ENCODE assay signal across 13 cellular contexts in genomic region chr15:78316211-78317077, GRCh38. TPM values are rescaled to one million over a fixed set of nuclear protein-coding genes. Genes with fewer than 3 reads are reported as not detected.
DNase-seq lines count a peak whose midpoint lies in the region; ATAC-seq and TF ChIP-seq lines count a peak whose summit lies in the region.
"Had no signal": no experiment of that assay in that cellular context is flagged by ENCODE, and none has a peak within 500 bp of the region (broad histone marks: within the 10 kb centered on the region; RNA-seq: fewer than 3 reads in every experiment).

No MANE protein-coding gene starts in this region.

- peak overlapping the region; percentile 28 for H3K9ac ChIP-seq in mucosa of stomach (ENCODE audit: low read length)

- H3K27me3 ChIP-seq in mucosa of stomach (ENCODE audit: control insufficient read depth, insufficient read depth, low read length) (no peaks in the 10 kb centered on the region), vagina (no peaks in the 10 kb centered on the region)
- H3K27me3 ChIP-seq: cardiac muscle cell, right atrium auricular region had no signal

- H3K4me3 ChIP-seq in mucosa of stomach (ENCODE audit: low read length), result no peak overlapping the region
- H3K4me3 ChIP-seq in vagina, result no peak overlapping the region
- H3K4me3 ChIP-seq: cardiac muscle cell, right atrium auricular region had no signal

- TF ChIP-seq POLR2A in vagina (IDR thresholded peaks at IDR 0.05), result no peak

- in situ Hi-C loops in GM13976 (cut with MboI; ENCODE audit: low sequenced_read_pairs, unreplicated experiment), result loop anchor here (10.0 to 25.0 kb wide), 2 partner anchors 108 to 396 kb away; no protein-coding TSS in a partner anchor

- H3K9me3 ChIP-seq in mucosa of stomach (ENCODE audit: control insufficient read depth, low read length) (no peaks in the 10 kb centered on the region), vagina (no peaks in the 10 kb centered on the region)
- H3K9me3 ChIP-seq: right atrium auricular region had no signal

- DNase-seq in C1 segment of cervical spinal cord (lab: John Stamatoyannopoulos, UW) (peak in 11 of 14 donors; percentile 34 to 89 (median 71)), caudate nucleus (lab: John Stamatoyannopoulos, UW) (peak in 58 of 61 donors; percentile 3 to 86 (median 64)), GM13976 (ENCODE audit: low spot score) (no peak), vagina (ENCODE audit: extremely low spot score in 2 of 2) (no peak), AG08396 (ENCODE audit: low spot score) (no peak)
- DNase-seq in effector CD4-positive, alpha-beta T cell, result no peak
- DNase-seq: stimulated activated naive CD4-positive, alpha-beta T cell had no signal

- H3K27ac ChIP-seq in caudate nucleus (ENCODE audit: low read depth, low read length) (peak overlapping the region; percentile 82), vagina (no peak overlapping the region)
- H3K27ac ChIP-seq: cardiac muscle cell, right atrium auricular region had no signal

- peak; percentile 78 for ATAC-seq in HG03095 (IDR thresholded peaks at IDR 0.05; ENCODE audit: unreplicated experiment)

- intact Hi-C loops in vagina (cut with DNase I), result loop anchor here (10.0 kb wide), 1 partner anchor 108 kb away; no protein-coding TSS in a partner anchor

- H3K4me1 ChIP-seq in mucosa of stomach (ENCODE audit: control insufficient read depth, insufficient read depth, low read length) (peaks cover 18% of the 10 kb centered on the region), vagina (no peaks in the 10 kb centered on the region)
- H3K4me1 ChIP-seq: right atrium auricular region had no signal

- no peaks in the 10 kb centered on the region for H3K36me3 ChIP-seq in mucosa of stomach (ENCODE audit: control insufficient read depth, insufficient read depth, low read length)
- no peaks in the 10 kb centered on the region for H3K36me3 ChIP-seq in vagina
- H3K36me3 ChIP-seq: cardiac muscle cell, right atrium auricular region had no signal

- TF ChIP-seq CTCF in GM13976 (IDR thresholded peaks at IDR 0.05; ENCODE audit: borderline replicate concordance, control extremely low read depth, extremely low read depth, insufficient read depth, missing control alignments) (no peak), vagina (IDR thresholded peaks at IDR 0.05) (no peak)

RNA-seq across cellular contexts. Expression of gene SKIC8, which starts 17.0 kb away (rescaled TPM):
- total RNA-seq in vagina, result 54.3 TPM

RNA-seq across cellular contexts. Expression of gene CRABP1, which starts 23.7 kb away (rescaled TPM):
- not detected for total RNA-seq in vagina
- total RNA-seq: activated CD8-positive, alpha-beta memory T cell treated with anti-CD3 and anti-CD28 coated beads for 36 hours; LHCN-M2; right atrium auricular region had no signal

RNA-seq across cellular contexts. Expression of gene DNAJA4, which starts 52.1 kb away (rescaled TPM):
- 26.5 TPM for total RNA-seq in vagina
- total RNA-seq: LHCN-M2 had no signal

Comparison
In these comparisons a context has a peak if more than half of its experiments do, and no peak if none do; other contexts are left out.
1. DNase-seq: peak in C1 segment of cervical spinal cord (11 of 14) and caudate nucleus (58 of 61); none in GM13976 (single experiment), vagina (0 of 2), effector CD4-positive, alpha-beta T cell (single experiment) and AG08396 (single experiment).